ENCODE assay signal across 19 cellular contexts in genomic region chr11:82939456-82939855, GRCh38. TPM values are rescaled to one million over a fixed set of nuclear protein-coding genes. Genes with fewer than 3 reads are reported as not detected.
DNase-seq lines count a peak whose midpoint lies in the region; ATAC-seq and TF ChIP-seq lines count a peak whose summit lies in the region.
"Had no signal": no experiment of that assay in that cellular context is flagged by ENCODE, and none has a peak within 500 bp of the region (broad histone marks: within the 10 kb centered on the region; RNA-seq: fewer than 3 reads in every experiment).

No MANE protein-coding gene starts in this region.

- H3K27me3 Mint-ChIP-seq in activated naive CD4-positive, alpha-beta T cell treated with anti-CD3 and anti-CD28 coated beads, Interleukin-2, amount 50 U/mL, for 24 hours: no peaks in the 10 kb centered on the region
- no peaks in the 10 kb centered on the region for H3K27me3 Mint-ChIP-seq in MCF 10A (ENCODE audit: insufficient read depth, unreplicated experiment)
- no peaks in the 10 kb centered on the region for H3K27me3 Mint-ChIP-seq in stimulated activated naive B cell treated with anti-CD40 and anti-IgM and Interleukin-4, amounts not matched to agents 10 μg/mL and 1 μg/mL and 100 μg/mL, for 72 hours
- H3K27me3 Mint-ChIP-seq: B cell; CD4-positive, alpha-beta memory T cell; CD8-positive, alpha-beta memory T cell had no signal

- POLR2A ChIA-PET in MCF 10A (lab: Yijun Ruan, JAX): no interaction called here

- peaks cover 3% of the 10 kb centered on the region for H3K36me3 Mint-ChIP-seq in activated naive CD4-positive, alpha-beta T cell treated with anti-CD3 and anti-CD28 coated beads, Interleukin-2, amount 50 U/mL, for 24 hours
- H3K36me3 Mint-ChIP-seq in activated naive CD4-positive, alpha-beta T cell treated with anti-CD3 and anti-CD28 coated beads, Interleukin-2, amount 50 U/mL, for 72 hours: peaks cover 11 to 18% of the 10 kb centered on the region in 2 donors
- no peaks in the 10 kb centered on the region for H3K36me3 Mint-ChIP-seq in MCF 10A (ENCODE audit: insufficient read depth, unreplicated experiment)
- H3K36me3 Mint-ChIP-seq in stimulated activated naive B cell treated with anti-CD40 and anti-IgM and Interleukin-4, amounts not matched to agents 10 μg/mL and 1 μg/mL and 100 μg/mL, for 72 hours: peaks cover 6 to 15% of the 10 kb centered on the region in 2 donors

- no peaks in the 10 kb centered on the region for H3K4me1 ChIP-seq in mammary epithelial cell (ENCODE audit: insufficient read depth, low read length)
- H3K4me1 ChIP-seq: A549; BLaER1 treated with 17β-estradiol and CSF1 and Interleukin-3, amounts not matched to agents 10 nM and 100 nM had no signal

- H3K4me3 Mint-ChIP-seq in activated naive CD4-positive, alpha-beta T cell treated with anti-CD3 and anti-CD28 coated beads, Interleukin-2, amount 50 U/mL, for 24 hours: no peak overlapping the region
- H3K4me3 Mint-ChIP-seq in MCF 10A (ENCODE audit: unreplicated experiment): no peak overlapping the region
- no peak overlapping the region for H3K4me3 Mint-ChIP-seq in stimulated activated naive B cell treated with anti-CD40 and anti-IgM and Interleukin-4, amounts not matched to agents 10 μg/mL and 1 μg/mL and 100 μg/mL, for 72 hours
- H3K4me3 Mint-ChIP-seq: B cell; CD4-positive, alpha-beta memory T cell; CD8-positive, alpha-beta memory T cell had no signal

- intact Hi-C loops in mammary epithelial cell (cut with micrococcal nuclease) (no loop called here), MCF 10A (cut with micrococcal nuclease) (no loop called here)

- no peak for DNase-seq in activated naive CD4-positive, alpha-beta T cell treated with anti-CD3 and anti-CD28 coated beads, Interleukin-2, amount 50 U/mL, for 72 hours (ENCODE audit: low spot score in 2 of 2)
- DNase-seq in mammary epithelial cell: peak; percentile 58
- no peak for DNase-seq in MCF 10A (ENCODE audit: unreplicated experiment)
- DNase-seq in epithelial cell of esophagus (ENCODE audit: low read depth): peak; percentile 31
- no peak for DNase-seq in stimulated activated naive B cell treated with anti-CD40 and anti-IgM and Interleukin-4, amounts not matched to agents 10 μg/mL and 1 μg/mL and 100 μg/mL, for 72 hours
- no peak for DNase-seq in DMS 273 (lab: John Stamatoyannopoulos, UW; ENCODE audit: unreplicated experiment)
- DNase-seq in caudate nucleus (lab: John Stamatoyannopoulos, UW): no peak
- DNase-seq: AML-193; CD4-positive, alpha-beta memory T cell; CD8-positive, alpha-beta memory T cell; COR-L47; DMS79 treated with DMSO at 0.1 percent for 48 hours; GF-D8 had no signal

- CTCF ChIA-PET in mammary epithelial cell (lab: Charles Lee; ENCODE audit: low non-redundant PET) (no interaction called here), MCF 10A (lab: Yijun Ruan, JAX) (interaction anchor here (1.0 to 1.6 kb wide), 2 partner anchors 10 to 11 kb away, joined by 3 to 5 read pairs; no protein-coding TSS in a partner anchor)

- no peaks in the 10 kb centered on the region for H4K20me1 ChIP-seq in mammary epithelial cell (ENCODE audit: insufficient read depth, low read length)
- H4K20me1 ChIP-seq: BLaER1 treated with 17β-estradiol and CSF1 and Interleukin-3, amounts not matched to agents 10 nM and 100 nM had no signal

- ATAC-seq in activated naive CD4-positive, alpha-beta T cell treated with anti-CD3 and anti-CD28 coated beads, Interleukin-2, amount 50 U/mL, for 72 hours: no peak
- peak in 1 of 2 donors; percentile 50 for ATAC-seq in stimulated activated naive B cell treated with anti-CD40 and anti-IgM and Interleukin-4, amounts not matched to agents 10 μg/mL and 1 μg/mL and 100 μg/mL, for 72 hours (replicated peaks)
- ATAC-seq: A549 had no signal

- H3K9me3 ChIP-seq in mammary epithelial cell (replicated peaks; ENCODE audit: insufficient read depth, low read length): no peaks in the 10 kb centered on the region
- H3K9me3 ChIP-seq: A549 had no signal

- H3K27ac ChIP-seq in mammary epithelial cell (ENCODE audit: insufficient read depth, low read depth, low read length) (no peak overlapping the region), caudate nucleus (ENCODE audit: low read depth, low read length) (no peak overlapping the region)
- H3K27ac ChIP-seq: 22Rv1; A549; BLaER1 treated with 17β-estradiol and CSF1 and Interleukin-3, amounts not matched to agents 10 nM and 100 nM; C4-2B had no signal

- in situ Hi-C loops in mammary epithelial cell (cut with MboI; ENCODE audit: low sequenced_read_pairs in 2 of 2): no loop called here

- dilution Hi-C loops in mammary epithelial cell (cut with HindIII; ENCODE audit: low sequenced_read_pairs): no loop called here

- H3K9ac ChIP-seq in mammary epithelial cell (ENCODE audit: insufficient read depth, low read length): no peak overlapping the region
- H3K9ac ChIP-seq: BLaER1 treated with 17β-estradiol and CSF1 and Interleukin-3, amounts not matched to agents 10 nM and 100 nM had no signal

- peak overlapping the region; percentile 71 for H3K27ac Mint-ChIP-seq in activated naive CD4-positive, alpha-beta T cell treated with anti-CD3 and anti-CD28 coated beads, Interleukin-2, amount 50 U/mL, for 24 hours
- H3K27ac Mint-ChIP-seq in activated naive CD4-positive, alpha-beta T cell treated with anti-CD3 and anti-CD28 coated beads, Interleukin-2, amount 50 U/mL, for 72 hours: no peak overlapping the region
- H3K27ac Mint-ChIP-seq in MCF 10A (ENCODE audit: low read depth, unreplicated experiment): no peak overlapping the region
- peak overlapping the region; percentile 25 for H3K27ac Mint-ChIP-seq in stimulated activated naive B cell treated with anti-CD40 and anti-IgM and Interleukin-4, amounts not matched to agents 10 μg/mL and 1 μg/mL and 100 μg/mL, for 72 hours
- H3K27ac Mint-ChIP-seq: B cell had no signal

- H3K4me3 ChIP-seq in mammary epithelial cell (replicated peaks in 1 of 3; ENCODE audit: insufficient read depth in 1 of 3, low read depth in 2 of 3, low read length in 3 of 3) (no peak overlapping the region), epithelial cell of esophagus (ENCODE audit: low read length) (no peak overlapping the region)
- H3K4me3 ChIP-seq: A549; BLaER1 treated with 17β-estradiol and CSF1 and Interleukin-3, amounts not matched to agents 10 nM and 100 nM had no signal

- peaks cover 25% of the 10 kb centered on the region for H3K4me1 Mint-ChIP-seq in activated naive CD4-positive, alpha-beta T cell treated with anti-CD3 and anti-CD28 coated beads, Interleukin-2, amount 50 U/mL, for 24 hours
- no peaks in the 10 kb centered on the region for H3K4me1 Mint-ChIP-seq in MCF 10A (ENCODE audit: insufficient read depth, unreplicated experiment)
- H3K4me1 Mint-ChIP-seq in stimulated activated naive B cell treated with anti-CD40 and anti-IgM and Interleukin-4, amounts not matched to agents 10 μg/mL and 1 μg/mL and 100 μg/mL, for 72 hours: peaks cover 1 to 23% of the 10 kb centered on the region in 2 donors

- H3K9me3 Mint-ChIP-seq in activated naive CD4-positive, alpha-beta T cell treated with anti-CD3 and anti-CD28 coated beads, Interleukin-2, amount 50 U/mL, for 24 hours: no peaks in the 10 kb centered on the region
- H3K9me3 Mint-ChIP-seq in activated naive CD4-positive, alpha-beta T cell treated with anti-CD3 and anti-CD28 coated beads, Interleukin-2, amount 50 U/mL, for 72 hours: peaks cover 16 to 17% of the 10 kb centered on the region in 2 donors
- H3K9me3 Mint-ChIP-seq in MCF 10A (ENCODE audit: unreplicated experiment): no peaks in the 10 kb centered on the region
- peaks cover 4 to 14% of the 10 kb centered on the region in 2 donors for H3K9me3 Mint-ChIP-seq in stimulated activated naive B cell treated with anti-CD40 and anti-IgM and Interleukin-4, amounts not matched to agents 10 μg/mL and 1 μg/mL and 100 μg/mL, for 72 hours

- WGBS in mammary epithelial cell (ENCODE audit: low coverage, missing lambda C conversion rate): 50% methylated on average over 2 of the region's 2 CpGs

- no peak overlapping the region for H2AFZ ChIP-seq in mammary epithelial cell (ENCODE audit: low read depth, low read length)

- H3K79me2 ChIP-seq in mammary epithelial cell (ENCODE audit: insufficient read depth, low read length): no peaks in the 10 kb centered on the region

- H3K36me3 ChIP-seq in mammary epithelial cell (ENCODE audit: insufficient read depth, low read length): no peaks in the 10 kb centered on the region

- H3K27me3 ChIP-seq in mammary epithelial cell (ENCODE audit: insufficient read depth, low read length): no peaks in the 10 kb centered on the region
- H3K27me3 ChIP-seq: BLaER1 treated with 17β-estradiol and CSF1 and Interleukin-3, amounts not matched to agents 10 nM and 100 nM had no signal

- TF ChIP-seq CTCF in mammary epithelial cell (conservative IDR thresholded peaks at IDR 0.05 in 1 of 2, IDR thresholded peaks at IDR 0.05 in 1 of 2; ENCODE audit: extremely low read depth in 1 of 2, insufficient read depth in 1 of 2, low read depth in 1 of 2, low read length in 2 of 2) (no peak), MCF 10A (IDR thresholded peaks at IDR 0.05; ENCODE audit: unreplicated experiment) (no peak), epithelial cell of esophagus (IDR thresholded peaks at IDR 0.05; ENCODE audit: insufficient read depth, low read depth, low read length, missing control alignments) (no peak)

- no peak overlapping the region for H3K4me2 ChIP-seq in mammary epithelial cell (ENCODE audit: insufficient read depth, low read depth, low read length)
- H3K4me2 ChIP-seq: A549; BLaER1 treated with 17β-estradiol and CSF1 and Interleukin-3, amounts not matched to agents 10 nM and 100 nM had no signal

- BruUV-seq in mammary epithelial cell (replicated peaks; lab: Mats Ljungman, UMichigan) (no TSS peak), MCF 10A (replicated peaks; lab: Mats Ljungman, UMichigan) (no TSS peak)

RNA-seq across cellular contexts. Expression of gene DDIAS, which starts 37.9 kb away (rescaled TPM):
- 10 to 100 TPM; 16.2 to 21.4 TPM for total RNA-seq in activated naive CD4-positive, alpha-beta T cell treated with anti-CD3 and anti-CD28 coated beads, Interleukin-2, amount 50 U/mL, for 72 hours
- total RNA-seq in mammary epithelial cell (10 to 100 TPM in 1 of 2 donors, 1 to 10 TPM in 1; 1.3 to 10.5 TPM), MCF 10A (2022) (3.6 and 7.7 TPM in 2 replicates)
- 12.7 TPM for polyA plus RNA-seq in mammary epithelial cell
- polyA minus RNA-seq in mammary epithelial cell: 0.57 TPM

RNA-seq across cellular contexts. Expression of gene PRCP, which starts 39.2 kb away (rescaled TPM):
- 10 to 100 TPM; 27.8 to 30.0 TPM for total RNA-seq in activated naive CD4-positive, alpha-beta T cell treated with anti-CD3 and anti-CD28 coated beads, Interleukin-2, amount 50 U/mL, for 72 hours
- total RNA-seq in mammary epithelial cell: 10 to 100 TPM; 25.5 to 31.8 TPM
- 30.9 TPM for polyA plus RNA-seq in mammary epithelial cell
- 40.5 TPM for polyA minus RNA-seq in mammary epithelial cell
- total RNA-seq in MCF 10A (2022): 17.3 and 22.7 TPM in 2 replicates

Comparison
In these comparisons a context has a peak if more than half of its experiments do, and no peak if none do; other contexts are left out.
1. H3K27ac Mint-ChIP-seq: peak in activated naive CD4-positive, alpha-beta T cell treated with anti-CD3 and anti-CD28 coated beads, Interleukin-2, amount 50 U/mL, for 24 hours (single experiment) and stimulated activated naive B cell treated with anti-CD40 and anti-IgM and Interleukin-4, amounts not matched to agents 10 μg/mL and 1 μg/mL and 100 μg/mL, for 72 hours (single experiment); none in activated naive CD4-positive, alpha-beta T cell treated with anti-CD3 and anti-CD28 coated beads, Interleukin-2, amount 50 U/mL, for 72 hours (0 of 2) and MCF 10A (single experiment).
2. DNase-seq: peak in mammary epithelial cell (single experiment) and epithelial cell of esophagus (single experiment); none in activated naive CD4-positive, alpha-beta T cell treated with anti-CD3 and anti-CD28 coated beads, Interleukin-2, amount 50 U/mL, for 72 hours (0 of 2), MCF 10A (single experiment), stimulated activated naive B cell treated with anti-CD40 and anti-IgM and Interleukin-4, amounts not matched to agents 10 μg/mL and 1 μg/mL and 100 μg/mL, for 72 hours (single experiment), DMS 273 (single experiment) and caudate nucleus (0 of 61).